ENCODE assay signal across 9 cellular contexts in genomic region chr1:107965112-107965991, GRCh38. TPM values are rescaled to one million over a fixed set of nuclear protein-coding genes. Genes with fewer than 3 reads are reported as not detected.
DNase-seq lines count a peak whose midpoint lies in the region; ATAC-seq and TF ChIP-seq lines count a peak whose summit lies in the region.
"Had no signal": no experiment of that assay in that cellular context is flagged by ENCODE, and none has a peak within 500 bp of the region (broad histone marks: within the 10 kb centered on the region; RNA-seq: fewer than 3 reads in every experiment).

VAV3 (minus strand) TSS chr1:107965180; CDS start chr1:107964869, 311 bp downstream.

- CTCF ChIA-PET in activated CD4-positive, alpha-beta memory T cell treated with anti-CD3 and anti-CD28 coated beads for 36 hours (lab: Charles Lee): interaction anchor here (0.7 to 4.1 kb wide), 9 partner anchors 10 to 183 kb away, joined by 3 to 20 read pairs (median 6); no protein-coding TSS in a partner anchor

- peaks cover 10% of the 10 kb centered on the region for H3K27me3 Mint-ChIP-seq in activated CD4-positive, alpha-beta memory T cell treated with anti-CD3 and anti-CD28 coated beads for 36 hours

- peak within 1 kb of the TSS; percentile 86 for H3K4me3 Mint-ChIP-seq in activated CD4-positive, alpha-beta memory T cell treated with anti-CD3 and anti-CD28 coated beads for 36 hours

- peaks cover 0 to 7% (median 0%) of the 10 kb centered on the region in 4 donors for H3K4me1 ChIP-seq in right lobe of liver

- POLR2A ChIA-PET in activated CD4-positive, alpha-beta memory T cell treated with anti-CD3 and anti-CD28 coated beads for 36 hours (lab: Charles Lee): interaction anchor here (0.7 to 1.3 kb wide), 4 partner anchors 28 to 235 kb away, joined by 3 to 5 read pairs (median 3); no protein-coding TSS in a partner anchor

- DNase-seq in NCI-H146 (lab: John Stamatoyannopoulos, UW) (peak; percentile 21), NCI-H146 treated with DMSO at 0.1 percent for 48 hours (lab: John Stamatoyannopoulos, UW; ENCODE audit: unreplicated experiment) (no peak), NCI-H460 (ENCODE audit: extremely low read depth, low read depth) (peak; percentile 52), right lobe of liver (peak; percentile 67 to 82 (median 80))
- peak; percentile 74 for DNase-seq in activated CD4-positive, alpha-beta memory T cell treated with anti-CD3 and anti-CD28 coated beads for 36 hours
- DNase-seq in effector CD4-positive, alpha-beta T cell: peak; percentile 14
- DNase-seq in stimulated activated CD4-positive, alpha-beta T cell treated with anti-CD3 and anti-CD28 coated beads, Interleukin-2, amount 100 ng/mL, for 4 hours (ENCODE audit: low read depth): peak; percentile 31

- 0% methylated on average over 24 of the region's 72 CpGs for WGBS in right lobe of liver (ENCODE audit: insufficient coverage, low coverage, low lambda C conversion rate, missing lambda C conversion rate)

- no peaks in the 10 kb centered on the region for H3K36me3 Mint-ChIP-seq in activated CD4-positive, alpha-beta memory T cell treated with anti-CD3 and anti-CD28 coated beads for 36 hours

- ATAC-seq in right lobe of liver (peak; percentile 61 to 69 (median 64)), HG02571 (IDR thresholded peaks at IDR 0.05; ENCODE audit: unreplicated experiment) (no peak)

- intact Hi-C loops in activated CD4-positive, alpha-beta memory T cell treated with anti-CD3 and anti-CD28 coated beads for 36 hours (cut with micrococcal nuclease): loop anchor here (2.0 kb wide), 3 partner anchors 83 to 235 kb away; partner anchors contain the start of gene SLC25A24
- intact Hi-C loops in right lobe of liver (cut with DNase I): no loop called here

- peak within 1 kb of the TSS; percentile 39 to 57 (median 40) for H3K27ac ChIP-seq in right lobe of liver

- H3K4me1 Mint-ChIP-seq in activated CD4-positive, alpha-beta memory T cell treated with anti-CD3 and anti-CD28 coated beads for 36 hours (ENCODE audit: low read depth): peaks cover 27% of the 10 kb centered on the region

- no peaks in the 10 kb centered on the region for H3K27me3 ChIP-seq in right lobe of liver

- no peak for TF ChIP-seq POLR2A in right lobe of liver (IDR thresholded peaks at IDR 0.05)

- no peaks in the 10 kb centered on the region for H3K36me3 ChIP-seq in right lobe of liver

- no peak for TF ChIP-seq CTCF in right lobe of liver (IDR thresholded peaks at IDR 0.05)

- no peaks in the 10 kb centered on the region for H3K9me3 ChIP-seq in right lobe of liver

- no peaks in the 10 kb centered on the region for H3K9me3 Mint-ChIP-seq in activated CD4-positive, alpha-beta memory T cell treated with anti-CD3 and anti-CD28 coated beads for 36 hours

- H3K27ac Mint-ChIP-seq in activated CD4-positive, alpha-beta memory T cell treated with anti-CD3 and anti-CD28 coated beads for 36 hours: peak within 1 kb of the TSS; percentile 92

- peak within 1 kb of the TSS; percentile 43 to 54 (median 44) for H3K4me3 ChIP-seq in right lobe of liver

RNA-seq across cellular contexts. Expression of gene VAV3, which starts in this region (rescaled TPM):
- 0.79 and 1.1 TPM in 2 replicates for total RNA-seq in NCI-H460 (2014; rRNA removed; shearing (Covaris generic))
- 1.2 and 3.0 TPM in 2 replicates for polyA plus RNA-seq in NCI-H460 (2014; cell fraction: nucleus; rRNA removed)
- 1 to 10 TPM; 2.3 to 3.3 TPM for total RNA-seq in activated CD4-positive, alpha-beta memory T cell treated with anti-CD3 and anti-CD28 coated beads for 36 hours
- total RNA-seq in right lobe of liver: 1 to 10 TPM in 4 of 6 experiments, under 1 TPM in 2; 0.77 to 3.6 (median 1.5) TPM
- polyA plus RNA-seq: BJ had no signal
